Comparison of ENCODE assay signal across 9 cellular contexts in the genomic region with DNA sequence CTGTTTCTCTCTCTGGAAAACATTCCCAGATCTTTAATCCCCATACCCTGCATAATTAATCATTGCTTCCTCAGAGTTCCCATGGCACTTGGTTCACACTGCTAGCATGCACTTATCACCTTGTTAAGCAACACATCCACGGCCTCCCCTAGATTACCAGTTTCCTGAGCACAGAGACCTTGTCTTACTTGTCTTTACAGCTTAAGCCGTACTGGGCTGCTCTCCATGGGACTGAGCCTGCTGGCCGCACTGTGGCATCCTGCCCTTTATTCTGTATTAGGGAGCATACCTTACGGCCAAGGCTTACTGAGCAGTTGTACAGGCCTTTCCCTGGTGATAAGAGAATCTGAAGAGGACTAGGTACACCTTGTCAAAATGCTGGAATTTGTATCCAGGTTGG.
DNase-seq lines count a peak whose midpoint lies in the region; ATAC-seq and TF ChIP-seq lines count a peak whose summit lies in the region.
"Had no signal": no experiment of that assay in that cellular context is flagged by ENCODE, and none has a peak within 500 bp of the region (broad histone marks: within the 10 kb centered on the region; RNA-seq: fewer than 3 reads in every experiment).

No MANE protein-coding gene starts in this region.

- POLR2A ChIA-PET in RWPE1 (lab: Yijun Ruan, JAX; ENCODE audit: low non-redundant PET) = interaction anchor here (0.5 kb wide), 1 partner anchor 143 kb away, joined by 5 read pairs; no protein-coding TSS in a partner anchor

- ATAC-seq in right lobe of liver = peak; percentile 38 to 64 (median 62)
- ATAC-seq in GM18909 (IDR thresholded peaks at IDR 0.05; ENCODE audit: poor library complexity, unreplicated experiment) = no peak
- ATAC-seq in HG02763 (IDR thresholded peaks at IDR 0.05; ENCODE audit: unreplicated experiment) = no peak
- ATAC-seq: stimulated activated naive CD8-positive, alpha-beta T cell treated with anti-CD3 and anti-CD28 coated beads, Interleukin-15, Interleukin-2, amounts not matched to agents 100 U/mL and 50 U/mL, for 24 hours had no signal

- H3K9me3 ChIP-seq in right lobe of liver = no peaks in the 10 kb centered on the region
- H3K9me3 ChIP-seq in tibial artery = no peaks in the 10 kb centered on the region
- H3K9me3 ChIP-seq: spleen had no signal

- intact Hi-C loops in right lobe of liver (cut with DNase I) (loop anchor here in 1 of 2 donors (5.0 kb wide), 1 partner anchor 79 kb away; no protein-coding TSS in a partner anchor), tibial artery (cut with DNase I; ENCODE audit: low total_unique reads) (loop anchor here (5.0 to 10.0 kb wide), 2 partner anchors 79 to 247 kb away; a partner anchor contains a TSS)

- H3K4me3 ChIP-seq in coronary artery = no peak overlapping the region
- H3K4me3 ChIP-seq in right lobe of liver = no peak overlapping the region
- H3K4me3 ChIP-seq in tibial artery = no peak overlapping the region
- H3K4me3 ChIP-seq: spleen had no signal

- H3K27ac ChIP-seq in RWPE1 = peak overlapping the region; percentile 92
- peak overlapping the region; percentile 85 to 90 for H3K27ac ChIP-seq in coronary artery
- peak overlapping the region; percentile 44 to 80 (median 70) for H3K27ac ChIP-seq in right lobe of liver
- peak overlapping the region; percentile 68 to 73 for H3K27ac ChIP-seq in tibial artery

- no peak for TF ChIP-seq CTCF in RWPE1 (conservative IDR thresholded peaks at IDR 0.05; ENCODE audit: low read depth)
- no peak for TF ChIP-seq CTCF in coronary artery (IDR thresholded peaks at IDR 0.05)
- TF ChIP-seq CTCF in right lobe of liver (IDR thresholded peaks at IDR 0.05) = no peak
- no peak for TF ChIP-seq CTCF in tibial artery (IDR thresholded peaks at IDR 0.05)

- no peaks in the 10 kb centered on the region for H3K36me3 ChIP-seq in right lobe of liver
- H3K36me3 ChIP-seq in tibial artery = no peaks in the 10 kb centered on the region
- H3K36me3 ChIP-seq: spleen had no signal

- WGBS in right lobe of liver (ENCODE audit: insufficient coverage, low coverage, low lambda C conversion rate, missing lambda C conversion rate) = 23% methylated on average over 4 of the region's 4 CpGs

- DNase-seq in RWPE1 (ENCODE audit: low spot score) = no peak
- no peak for DNase-seq in coronary artery (ENCODE audit: low spot score)
- DNase-seq in right lobe of liver = peak in 2 of 3 donors; percentile 41 to 73
- DNase-seq in tibial artery = peak in 1 of 2 donors; percentile 78
- DNase-seq in activated CD4-positive, alpha-beta T cell treated with anti-CD3 and anti-CD28 coated beads for 48 hours = no peak
- DNase-seq: spleen; stimulated activated naive CD8-positive, alpha-beta T cell treated with anti-CD3 and anti-CD28 coated beads, Interleukin-15, Interleukin-2, amounts not matched to agents 100 U/mL and 50 U/mL, for 24 hours had no signal

- H3K27me3 ChIP-seq in right lobe of liver (no peaks in the 10 kb centered on the region), tibial artery (no peaks in the 10 kb centered on the region)
- H3K27me3 ChIP-seq: spleen had no signal

- CTCF ChIA-PET in RWPE1 (lab: Yijun Ruan, JAX) = interaction anchor here (0.6 to 1.2 kb wide), 2 partner anchors 40 to 82 kb away, joined by 3 to 4 read pairs; no protein-coding TSS in a partner anchor

- no peak for TF ChIP-seq POLR2A in right lobe of liver (IDR thresholded peaks at IDR 0.05)

- H3K4me1 ChIP-seq in right lobe of liver = peaks cover 0 to 38% (median 16%) of the 10 kb centered on the region in 4 donors
- H3K4me1 ChIP-seq in tibial artery = peaks cover 0 to 61% (median 49%) of the 10 kb centered on the region in 4 donors

Comparison
In these comparisons a context has a peak if more than half of its experiments do, and no peak if none do; other contexts are left out.
1. DNase-seq: peak in right lobe of liver (2 of 3); none in RWPE1 (single experiment), coronary artery (single experiment) and activated CD4-positive, alpha-beta T cell treated with anti-CD3 and anti-CD28 coated beads for 48 hours (single experiment).
2. ATAC-seq: peak in right lobe of liver (4 of 4); none in GM18909 (single experiment) and HG02763 (single experiment).
3. Peak in every context shown above with its lines, with median percentiles within 50 percentile points of each other: H3K27ac ChIP-seq.